Comparison of ENCODE assay signal across 23 cellular contexts in genomic region chr18:10368456-10369453, GRCh38.
"Had no signal": no experiment of that assay in that cellular context is flagged by ENCODE, and none has a peak within 500 bp of the region (broad histone marks: within the 10 kb centered on the region; RNA-seq: fewer than 3 reads in every experiment).

No MANE protein-coding gene starts in this region.

- ATAC-seq: activated CD8-positive, alpha-beta T cell treated with anti-CD3 and anti-CD28 coated beads, Interleukin-2, amount 10 ng/mL, durations not matched to agents 7 days and 5 days; SK-N-SH treated with all-trans-retinoic acid at 6 μM for 48 hours had no signal

- H3K4me1 Mint-ChIP-seq: activated naive CD4-positive, alpha-beta T cell treated with anti-CD3 and anti-CD28 coated beads, Interleukin-2, amount 50 U/mL, for 24 hours; T-cell had no signal

- DNase-seq: activated CD4-positive, alpha-beta T cell treated with anti-CD3 and anti-CD28 coated beads for 1 hour; activated CD4-positive, alpha-beta T cell treated with anti-CD3 and anti-CD28 coated beads, Interleukin-2, amount 50 U/mL, for 1 hour; activated CD8-positive, alpha-beta T cell treated with anti-CD3 and anti-CD28 coated beads, Interleukin-2, amount 10 ng/mL, durations not matched to agents 7 days and 5 days; activated gamma-delta T cell; cerebellar nuclear complex; endodermal cell; kidney glomerular epithelial cell; left ventricle myocardium inferior; midbrain; nephron progenitor cell; occipital lobe; posterior cingulate gyrus; sigmoid colon; spleen; stimulated activated CD4-positive, alpha-beta T cell treated with anti-CD3 and anti-CD28 coated beads, Interleukin-4, amount 100 ng/mL, for 1 hour; T-cell; tibial artery had no signal

- H3K9me3 Mint-ChIP-seq: activated naive CD4-positive, alpha-beta T cell treated with anti-CD3 and anti-CD28 coated beads, Interleukin-2, amount 50 U/mL, for 24 hours; T-helper 2 cell treated with Interferon-gamma antibody and Interleukin-4, amounts not matched to agents 5 μg/mL and 100 μg/mL, for 36 hours had no signal

- H3K27me3 ChIP-seq: sigmoid colon, spleen, tibial artery had no signal

- H3K4me3 Mint-ChIP-seq: activated CD8-positive, alpha-beta T cell treated with anti-CD3 and anti-CD28 coated beads, Interleukin-2, amount 10 ng/mL, durations not matched to agents 7 days and 5 days; activated naive CD4-positive, alpha-beta T cell treated with anti-CD3 and anti-CD28 coated beads, Interleukin-2, amount 50 U/mL, for 24 hours; activated T-helper 1 cell treated with anti-CD3 and anti-CD28 coated beads, Interleukin-12 subunit alpha, Interleukin-12 subunit beta, Interleukin-2, Interleukin-4 antibody, amounts not matched to agents 30 ng/mL and 10 ng/mL and 1 ng/mL, durations not matched to agents 14 hours and 24 hours and 36 hours; endodermal cell; nephron progenitor cell; stimulated activated naive CD8-positive, alpha-beta T cell treated with anti-CD3 and anti-CD28 coated beads, Interleukin-15, Interleukin-2, amounts not matched to agents 100 ng/mL and 50 ng/mL, for 24 hours; T-cell; T-helper 2 cell treated with Interferon-gamma antibody and Interleukin-4, amounts not matched to agents 5 μg/mL and 100 μg/mL, for 36 hours had no signal

- H3K27ac Mint-ChIP-seq: activated CD8-positive, alpha-beta T cell treated with anti-CD3 and anti-CD28 coated beads, Interleukin-2, amount 10 ng/mL, durations not matched to agents 7 days and 5 days; activated naive CD4-positive, alpha-beta T cell treated with anti-CD3 and anti-CD28 coated beads, Interleukin-2, amount 50 U/mL, for 24 hours; activated T-helper 1 cell treated with anti-CD3 and anti-CD28 coated beads, Interleukin-12 subunit alpha, Interleukin-12 subunit beta, Interleukin-2, Interleukin-4 antibody, amounts not matched to agents 30 ng/mL and 10 ng/mL and 1 ng/mL, durations not matched to agents 14 hours and 24 hours and 36 hours; stimulated activated naive CD8-positive, alpha-beta T cell treated with anti-CD3 and anti-CD28 coated beads, Interleukin-15, Interleukin-2, amounts not matched to agents 100 ng/mL and 50 ng/mL, for 24 hours; T-cell; T-helper 2 cell treated with Interferon-gamma antibody and Interleukin-4, amounts not matched to agents 5 μg/mL and 100 μg/mL, for 36 hours had no signal

- H3K4me1 ChIP-seq: left ventricle myocardium inferior, sigmoid colon, spleen, tibial artery had no signal

- H3K36me3 Mint-ChIP-seq: activated naive CD4-positive, alpha-beta T cell treated with anti-CD3 and anti-CD28 coated beads, Interleukin-2, amount 50 U/mL, for 24 hours; T-cell had no signal

- H3K27ac ChIP-seq: coronary artery, left ventricle myocardium inferior, sigmoid colon, spleen, tibial artery had no signal

- H3K27me3 Mint-ChIP-seq: activated naive CD4-positive, alpha-beta T cell treated with anti-CD3 and anti-CD28 coated beads, Interleukin-2, amount 50 U/mL, for 24 hours had no signal

- H3K4me3 ChIP-seq: coronary artery, left ventricle myocardium inferior, sigmoid colon, spleen, tibial artery had no signal

- H3K36me3 ChIP-seq: left ventricle myocardium inferior, sigmoid colon, spleen, tibial artery had no signal
